ENCODE assay signal across 17 cellular contexts in the genomic region with DNA sequence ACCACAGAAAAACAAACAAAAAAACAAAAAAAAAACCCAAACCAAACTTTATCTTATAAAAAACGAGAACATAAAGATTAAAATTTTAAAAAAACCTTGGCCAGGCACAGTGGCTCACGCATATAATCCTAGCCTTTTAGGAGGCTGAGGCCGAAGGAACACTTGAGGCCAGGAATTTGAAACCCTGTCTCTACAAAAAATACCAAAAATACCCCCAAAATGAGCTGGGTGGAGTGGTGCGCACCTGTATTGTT. TPM values are rescaled to one million over a fixed set of nuclear protein-coding genes. Genes with fewer than 3 reads are reported as not detected.
DNase-seq lines count a peak whose midpoint lies in the region; ATAC-seq and TF ChIP-seq lines count a peak whose summit lies in the region.
"Had no signal": no experiment of that assay in that cellular context is flagged by ENCODE, and none has a peak within 500 bp of the region (broad histone marks: within the 10 kb centered on the region; RNA-seq: fewer than 3 reads in every experiment).

No MANE protein-coding gene starts in this region.

- no peak for ATAC-seq in activated CD8-positive, alpha-beta T cell treated with anti-CD3 and anti-CD28 coated beads, Interleukin-2, amount 10 ng/mL, durations not matched to agents 7 days and 5 days
- no peak for ATAC-seq in naive thymus-derived CD8-positive, alpha-beta T cell
- ATAC-seq: Panc1 had no signal

- POLR2A ChIA-PET in activated CD8-positive, alpha-beta T cell treated with anti-CD3 and anti-CD28 coated beads, Interleukin-2, amount 10 ng/mL, durations not matched to agents 7 days and 5 days (lab: Charles Lee): interaction anchor here (1.0 to 18.3 kb wide), 4 partner anchors 12 to 1498 kb away, joined by 4 to 2649 read pairs (median 418); partner anchors contain the start of genes SUPT4H1 and TSPOAP1
- POLR2A ChIA-PET in naive thymus-derived CD8-positive, alpha-beta T cell (lab: Charles Lee): interaction anchor here (0.6 to 27.5 kb wide), 7 partner anchors 14 to 1361 kb away, joined by 3 to 1631 read pairs (median 8); partner anchors contain the start of genes MKS1, SUPT4H1 and TSPOAP1
- POLR2A ChIA-PET in PC-9 (lab: Charles Lee; ENCODE audit: unreplicated experiment): interaction anchor here (0.5 kb wide), 1 partner anchor 258 kb away, joined by 20 read pairs; no protein-coding TSS in a partner anchor

- no peak overlapping the region for H2AFZ ChIP-seq in PC-9

- H3K4me3 Mint-ChIP-seq in T-helper 2 cell treated with Interferon-gamma antibody and Interleukin-4, amounts not matched to agents 5 μg/mL and 100 μg/mL, for 36 hours: peak overlapping the region; percentile 99
- peak overlapping the region; percentile 99 for H3K4me3 Mint-ChIP-seq in activated CD8-positive, alpha-beta T cell treated with anti-CD3 and anti-CD28 coated beads, Interleukin-2, amount 10 ng/mL, durations not matched to agents 7 days and 5 days
- peak overlapping the region; percentile 82 to 100 (median 96) for H3K4me3 Mint-ChIP-seq in naive thymus-derived CD8-positive, alpha-beta T cell

- no peaks in the 10 kb centered on the region for H3K9me2 ChIP-seq in PC-9 (ENCODE audit: insufficient read depth)
- H3K9me2 ChIP-seq: SK-N-SH had no signal

- H3K36me3 Mint-ChIP-seq in T-helper 2 cell treated with Interferon-gamma antibody and Interleukin-4, amounts not matched to agents 5 μg/mL and 100 μg/mL, for 36 hours (ENCODE audit: low read depth): peaks cover 79% of the 10 kb centered on the region
- H3K36me3 Mint-ChIP-seq in activated CD8-positive, alpha-beta T cell treated with anti-CD3 and anti-CD28 coated beads, Interleukin-2, amount 10 ng/mL, durations not matched to agents 7 days and 5 days (ENCODE audit: low read depth): peaks cover 83% of the 10 kb centered on the region
- peaks cover 0 to 33% (median 12%) of the 10 kb centered on the region in 3 donors for H3K36me3 Mint-ChIP-seq in naive thymus-derived CD8-positive, alpha-beta T cell

- no peaks in the 10 kb centered on the region for H3K9me3 Mint-ChIP-seq in T-helper 2 cell treated with Interferon-gamma antibody and Interleukin-4, amounts not matched to agents 5 μg/mL and 100 μg/mL, for 36 hours
- no peaks in the 10 kb centered on the region for H3K9me3 Mint-ChIP-seq in activated CD8-positive, alpha-beta T cell treated with anti-CD3 and anti-CD28 coated beads, Interleukin-2, amount 10 ng/mL, durations not matched to agents 7 days and 5 days (ENCODE audit: insufficient read depth)
- no peaks in the 10 kb centered on the region for H3K9me3 Mint-ChIP-seq in naive thymus-derived CD8-positive, alpha-beta T cell

- H4K20me1 ChIP-seq in PC-9 (ENCODE audit: insufficient read depth): no peaks in the 10 kb centered on the region

- no peaks in the 10 kb centered on the region for H3K27me3 ChIP-seq in PC-9 (ENCODE audit: insufficient read depth, low read depth)

- no peak for TF ChIP-seq CTCF in GM12875 (IDR thresholded peaks at IDR 0.05; ENCODE audit: borderline replicate concordance, insufficient read depth, low read depth, low read length)
- TF ChIP-seq CTCF in PC-9 (conservative IDR thresholded peaks at IDR 0.05): no peak

- H3K79me2 ChIP-seq in PC-9 (ENCODE audit: low read depth): no peaks in the 10 kb centered on the region

- CTCF ChIA-PET in activated CD8-positive, alpha-beta T cell treated with anti-CD3 and anti-CD28 coated beads, Interleukin-2, amount 10 ng/mL, durations not matched to agents 7 days and 5 days (lab: Charles Lee): interaction anchor here (0.9 to 13.4 kb wide), 4 partner anchors 8 to 77 kb away, joined by 3 to 235 read pairs (median 52); partner anchors contain the start of genes RNF43 and SUPT4H1
- CTCF ChIA-PET in PC-9 (lab: Charles Lee): no interaction called here

- no peaks in the 10 kb centered on the region for H3K9me3 ChIP-seq in PC-9 (ENCODE audit: insufficient read depth, low read depth)
- H3K9me3 ChIP-seq: SK-N-SH had no signal

- H3F3A ChIP-seq in PC-9 (ENCODE audit: insufficient read depth, low read depth): peaks cover 6% of the 10 kb centered on the region; the same call in 1 of the 2 replicates

- no peak overlapping the region for H3K4me2 ChIP-seq in PC-9
- H3K4me2 ChIP-seq: SK-N-SH had no signal

- H3K36me3 ChIP-seq in PC-9 (ENCODE audit: low read depth): 0 out of 2 replicates have a peak, but pooled peaks cover 3% of the 10 kb centered on the region

- H3K4me3 ChIP-seq in GM12875 (ENCODE audit: low read depth, low read length) (peak overlapping the region; percentile 72), PC-9 (no peak overlapping the region)

- H3K4me1 Mint-ChIP-seq in T-helper 2 cell treated with Interferon-gamma antibody and Interleukin-4, amounts not matched to agents 5 μg/mL and 100 μg/mL, for 36 hours (ENCODE audit: low read depth): peaks cover 50% of the 10 kb centered on the region
- peaks cover 64% of the 10 kb centered on the region for H3K4me1 Mint-ChIP-seq in activated CD8-positive, alpha-beta T cell treated with anti-CD3 and anti-CD28 coated beads, Interleukin-2, amount 10 ng/mL, durations not matched to agents 7 days and 5 days (ENCODE audit: low read depth)
- H3K4me1 Mint-ChIP-seq in naive thymus-derived CD8-positive, alpha-beta T cell: peaks cover 47 to 97% (median 86%) of the 10 kb centered on the region in 4 donors

- H3K27ac Mint-ChIP-seq in T-helper 2 cell treated with Interferon-gamma antibody and Interleukin-4, amounts not matched to agents 5 μg/mL and 100 μg/mL, for 36 hours: peak overlapping the region; percentile 99
- peak overlapping the region; percentile 92 for H3K27ac Mint-ChIP-seq in activated CD8-positive, alpha-beta T cell treated with anti-CD3 and anti-CD28 coated beads, Interleukin-2, amount 10 ng/mL, durations not matched to agents 7 days and 5 days
- H3K27ac Mint-ChIP-seq in naive thymus-derived CD8-positive, alpha-beta T cell: peak overlapping the region; percentile 91 to 99 (median 96)

- no peaks in the 10 kb centered on the region for H3K27me3 Mint-ChIP-seq in T-helper 2 cell treated with Interferon-gamma antibody and Interleukin-4, amounts not matched to agents 5 μg/mL and 100 μg/mL, for 36 hours (ENCODE audit: low read depth)
- H3K27me3 Mint-ChIP-seq in activated CD8-positive, alpha-beta T cell treated with anti-CD3 and anti-CD28 coated beads, Interleukin-2, amount 10 ng/mL, durations not matched to agents 7 days and 5 days (ENCODE audit: low read depth): no peaks in the 10 kb centered on the region
- H3K27me3 Mint-ChIP-seq in naive thymus-derived CD8-positive, alpha-beta T cell: no peaks in the 10 kb centered on the region

- BruUV-seq in PC-9 (replicated peaks; lab: Mats Ljungman, UMichigan): no TSS peak

- H3K27ac ChIP-seq in PC-9: no peak overlapping the region
- H3K27ac ChIP-seq: WERI-Rb-1 had no signal

- no peak for DNase-seq in T-helper 2 cell treated with Interferon-gamma antibody and Interleukin-4, amounts not matched to agents 5 μg/mL and 100 μg/mL, for 36 hours (ENCODE audit: low spot score)
- DNase-seq in T-helper 2 cell: no peak
- DNase-seq in activated CD8-positive, alpha-beta T cell treated with anti-CD3 and anti-CD28 coated beads, Interleukin-2, amount 10 ng/mL, durations not matched to agents 7 days and 5 days: no peak
- no peak for DNase-seq in naive thymus-derived CD8-positive, alpha-beta T cell
- DNase-seq in PC-9: no peak
- DNase-seq in stimulated activated naive CD4-positive, alpha-beta T cell treated with Interleukin-2 at 50 U/mL for 16 hours (lab: John Stamatoyannopoulos, UW): no peak
- no peak for DNase-seq in DMS53 treated with DMSO at 0.1 percent for 48 hours (lab: John Stamatoyannopoulos, UW; ENCODE audit: unreplicated experiment)
- DNase-seq: 8988T, GDM1, hippocampal formation, NCI-H187 treated with DMSO at 0.1 percent for 48 hours, NCI-H510A treated with DMSO at 0.1 percent for 48 hours, WERI-Rb-1 had no signal

- H3K4me1 ChIP-seq in PC-9 (replicated peaks; ENCODE audit: insufficient read depth): no peaks in the 10 kb centered on the region

- intact Hi-C loops in PC-9 (cut with micrococcal nuclease; ENCODE audit: unreplicated experiment): no loop called here

RNA-seq across cellular contexts. Expression of gene SUPT4H1, which starts 11.5 kb away (rescaled TPM):
- total RNA-seq in activated CD8-positive, alpha-beta T cell treated with anti-CD3 and anti-CD28 coated beads, Interleukin-2, amount 10 ng/mL, durations not matched to agents 7 days and 5 days: 10 to 100 TPM; 75.2 to 90.8 TPM
- total RNA-seq in naive thymus-derived CD8-positive, alpha-beta T cell: 10 to 100 TPM; 58.2 to 65.9 TPM
- polyA plus RNA-seq in naive thymus-derived CD8-positive, alpha-beta T cell: 10 to 100 TPM; 63.7 to 97.4 (median 76.1) TPM
- total RNA-seq in PC-9 (2021): 72.2 and 74.8 TPM in 2 replicates

RNA-seq across cellular contexts. Expression of gene TSPOAP1, which starts 12.0 kb away (rescaled TPM):
- 10 to 100 TPM; 45.8 to 51.5 TPM for total RNA-seq in activated CD8-positive, alpha-beta T cell treated with anti-CD3 and anti-CD28 coated beads, Interleukin-2, amount 10 ng/mL, durations not matched to agents 7 days and 5 days
- 10 to 100 TPM; 15.2 to 15.4 TPM for total RNA-seq in naive thymus-derived CD8-positive, alpha-beta T cell
- polyA plus RNA-seq in naive thymus-derived CD8-positive, alpha-beta T cell: 1 to 10 TPM in 2 of 3 donors, under 1 TPM in 1; 0.43 to 1.9 (median 1.5) TPM
- total RNA-seq in PC-9 (2021): 0.15 and 0.18 TPM in 2 replicates

RNA-seq across cellular contexts. Expression of gene MPO, which starts 59.8 kb away (rescaled TPM):
- total RNA-seq in activated CD8-positive, alpha-beta T cell treated with anti-CD3 and anti-CD28 coated beads, Interleukin-2, amount 10 ng/mL, durations not matched to agents 7 days and 5 days: not detected
- total RNA-seq in naive thymus-derived CD8-positive, alpha-beta T cell: not detected
- polyA plus RNA-seq in naive thymus-derived CD8-positive, alpha-beta T cell: not detected
- total RNA-seq in PC-9 (2021): not detected in 2 replicates
- total RNA-seq: M059J had no signal
- polyA plus RNA-seq: SK-N-SH had no signal

Comparison
In these comparisons a context has a peak if more than half of its experiments do, and no peak if none do; other contexts are left out.
1. RNA of gene TSPOAP1, which starts 12.0 kb away (total RNA-seq): 45.8 to 51.5 TPM in activated CD8-positive, alpha-beta T cell treated with anti-CD3 and anti-CD28 coated beads, Interleukin-2, amount 10 ng/mL, durations not matched to agents 7 days and 5 days and 15.2 to 15.4 TPM in naive thymus-derived CD8-positive, alpha-beta T cell; 0.15 to 0.18 TPM in PC-9; every median in the first group is over 10 times any median in the second.
2. Peak in every context shown above with its lines, with median percentiles within 50 percentile points of each other: H3K27ac Mint-ChIP-seq and H3K4me3 Mint-ChIP-seq.